ENCODE assay signal across 1 cellular context in genomic region chr6:27545271-27546046, GRCh38.
A peak's percentile ranks its signal among the peaks of the same experiment; 100 is the strongest.
TF ChIP-seq lines count a peak whose summit lies in the region.

No MANE protein-coding gene starts in this region.

TF ChIP-seq in HepG2, 621 proteins besides CTCF, POLR2A, EP300 and RAD21 (continued from another document and continues in another):
- TF ChIP-seq ZNF800 (CRISPR knock-in tag; IDR thresholded peaks at IDR 0.05): 0 out of 2 replicates have a peak, but pooled peaks have one; percentile 79
- peak; percentile 67; the same call in 1 of the 2 replicates for TF ChIP-seq ZNF274 (CRISPR knock-in tag; IDR thresholded peaks at IDR 0.05)
- TF ChIP-seq ZNF44 (CRISPR knock-in tag; IDR thresholded peaks at IDR 0.05): peak; percentile 68; the same call in 1 of the 2 replicates
- no peak for TF ChIP-seq AKAP8 (CRISPR knock-in tag; IDR thresholded peaks at IDR 0.05)
- TF ChIP-seq HNF4G (IDR thresholded peaks at IDR 0.05; ENCODE audit: borderline replicate concordance, low read depth, low read length): no peak
- TF ChIP-seq HNF4G (CRISPR knock-in tag; IDR thresholded peaks at IDR 0.05; ENCODE audit: borderline replicate concordance, low read depth): no peak
- TF ChIP-seq ZFP82 (CRISPR knock-in tag; IDR thresholded peaks at IDR 0.05; ENCODE audit: borderline replicate concordance): no peak
- TF ChIP-seq CERS6 (CRISPR knock-in tag; IDR thresholded peaks at IDR 0.05): no peak
- TF ChIP-seq RBM22 (optimal IDR thresholded peaks at IDR 0.05; ENCODE audit: low read length): peak; percentile 83
- no peak for TF ChIP-seq SATB2 (CRISPR knock-in tag; IDR thresholded peaks at IDR 0.05)
- TF ChIP-seq ZNF34 (CRISPR knock-in tag; IDR thresholded peaks at IDR 0.05; ENCODE audit: borderline replicate concordance): no peak
- no peak for TF ChIP-seq PAX8 (CRISPR knock-in tag; IDR thresholded peaks at IDR 0.05; ENCODE audit: borderline replicate concordance)
- no peak for TF ChIP-seq ZBTB8A (CRISPR knock-in tag; IDR thresholded peaks at IDR 0.05; ENCODE audit: borderline replicate concordance, low read depth)
- peak; percentile 88 for TF ChIP-seq ZNF205 (CRISPR knock-in tag; IDR thresholded peaks at IDR 0.05)
- no peak; the same call in 1 of the 2 replicates for TF ChIP-seq ZNF256 (CRISPR knock-in tag; conservative IDR thresholded peaks at IDR 0.05)
- no peak for TF ChIP-seq ARID3A (IDR thresholded peaks at IDR 0.05; ENCODE audit: low read depth, low read length)
- no peak; the same call in 1 of the 2 replicates for TF ChIP-seq POGK (CRISPR knock-in tag; conservative IDR thresholded peaks at IDR 0.05)
- peak; percentile 60; the same call in 1 of the 2 replicates for TF ChIP-seq ZNF556 (CRISPR knock-in tag; IDR thresholded peaks at IDR 0.05; ENCODE audit: borderline replicate concordance)
- peak; percentile 63; the same call in 1 of the 2 replicates for TF ChIP-seq CCDC6 (CRISPR knock-in tag; IDR thresholded peaks at IDR 0.05)
- no peak for TF ChIP-seq ZNF737 (CRISPR knock-in tag; IDR thresholded peaks at IDR 0.05; ENCODE audit: borderline replicate concordance)
- TF ChIP-seq TAF1 (CRISPR knock-in tag; IDR thresholded peaks at IDR 0.05): no peak
- TF ChIP-seq ZMYM4 (CRISPR knock-in tag; IDR thresholded peaks at IDR 0.05): peak; percentile 80
- peak; percentile 89 for TF ChIP-seq ZNF232 (CRISPR knock-in tag; IDR thresholded peaks at IDR 0.05; ENCODE audit: borderline replicate concordance)
- TF ChIP-seq ETV5 (CRISPR knock-in tag; IDR thresholded peaks at IDR 0.05; ENCODE audit: borderline replicate concordance): no peak
- no peak for TF ChIP-seq ZNF446 (CRISPR knock-in tag; IDR thresholded peaks at IDR 0.05)
- TF ChIP-seq SIX1 (CRISPR knock-in tag; IDR thresholded peaks at IDR 0.05; ENCODE audit: borderline replicate concordance): no peak
- TF ChIP-seq PRDM4 (CRISPR knock-in tag; IDR thresholded peaks at IDR 0.05; ENCODE audit: borderline replicate concordance): no peak
- TF ChIP-seq ZNF703 (CRISPR knock-in tag; IDR thresholded peaks at IDR 0.05; ENCODE audit: borderline replicate concordance): no peak
- peak; percentile 97 for TF ChIP-seq ZNF280D (CRISPR knock-in tag; IDR thresholded peaks at IDR 0.05)
- TF ChIP-seq ZNF550 (CRISPR knock-in tag; IDR thresholded peaks at IDR 0.05; ENCODE audit: borderline replicate concordance): no peak
- peak; percentile 52; the same call in 1 of the 2 replicates for TF ChIP-seq SNAPC2 (CRISPR knock-in tag; IDR thresholded peaks at IDR 0.05)
- peak; percentile 86 for TF ChIP-seq MEF2D (CRISPR knock-in tag; IDR thresholded peaks at IDR 0.05)
- no peak for TF ChIP-seq RFX1 (IDR thresholded peaks at IDR 0.05)
- 0 out of 2 replicates have a peak, but pooled peaks have one; percentile 73 for TF ChIP-seq ZNF607 (CRISPR knock-in tag; IDR thresholded peaks at IDR 0.05; ENCODE audit: borderline replicate concordance)
- TF ChIP-seq LCORL (IDR thresholded peaks at IDR 0.05): peak; percentile 64; the same call in 1 of the 2 replicates
- TF ChIP-seq LCORL (CRISPR knock-in tag; IDR thresholded peaks at IDR 0.05): peak; percentile 74
- TF ChIP-seq GMEB2 (CRISPR knock-in tag; IDR thresholded peaks at IDR 0.05; ENCODE audit: low read depth): no peak
- no peak for TF ChIP-seq NPAS2 (CRISPR knock-in tag; IDR thresholded peaks at IDR 0.05; ENCODE audit: borderline replicate concordance)
- TF ChIP-seq ZBTB33 (CRISPR knock-in tag; IDR thresholded peaks at IDR 0.05): peak; percentile 47; the same call in 1 of the 2 replicates
- no peak for TF ChIP-seq HINFP (CRISPR knock-in tag; IDR thresholded peaks at IDR 0.05; ENCODE audit: low read depth)
- peak; percentile 90 for TF ChIP-seq DRAP1 (CRISPR knock-in tag; IDR thresholded peaks at IDR 0.05)
- peak; percentile 60; the same call in 1 of the 2 replicates for TF ChIP-seq FOXA3 (CRISPR knock-in tag; IDR thresholded peaks at IDR 0.05)
- 0 out of 2 replicates have a peak, but pooled peaks have one; percentile 78 for TF ChIP-seq ZNF572 (CRISPR knock-in tag; IDR thresholded peaks at IDR 0.05)
- TF ChIP-seq HES4 (CRISPR knock-in tag; IDR thresholded peaks at IDR 0.05; ENCODE audit: borderline replicate concordance): no peak; the same call in 1 of the 2 replicates
- TF ChIP-seq ATF5 (CRISPR knock-in tag; IDR thresholded peaks at IDR 0.05; ENCODE audit: low read depth): no peak
